12 cellular contexts compared by ENCODE assay signal in the genomic region with DNA sequence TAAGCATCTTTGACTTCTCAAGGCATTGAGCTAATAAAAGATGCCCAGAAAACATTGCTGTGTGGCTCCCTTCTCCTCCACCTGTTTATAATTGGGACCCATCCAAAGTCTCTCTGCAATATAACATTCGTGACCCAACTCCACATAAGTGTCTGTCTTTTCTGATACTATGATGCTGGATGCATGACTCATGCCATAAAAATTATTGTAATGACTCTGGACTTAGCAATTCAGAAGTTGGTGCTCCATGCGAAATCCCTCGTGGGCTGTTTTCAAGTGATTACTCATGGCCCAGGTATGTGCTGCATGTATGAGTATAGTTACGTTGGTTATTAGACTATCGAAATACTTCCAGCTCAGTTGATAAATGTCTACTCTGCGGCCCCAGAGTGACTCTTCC.
DNase-seq lines count a peak whose midpoint lies in the region; ATAC-seq lines count a peak whose summit lies in the region.
"Had no signal": no experiment of that assay in that cellular context is flagged by ENCODE, and none has a peak within 500 bp of the region (broad histone marks: within the 10 kb centered on the region; RNA-seq: fewer than 3 reads in every experiment).

No MANE protein-coding gene starts in this region.

- DNase-seq in COLO829 (ENCODE audit: low spot score) (peak; percentile 94), NCI-H226 (peak; percentile 99), dedifferentiated amniotic fluid mesenchymal stem cell (ENCODE audit: extremely low spot score) (peak; percentile 96), non-pigmented ciliary epithelial cell (ENCODE audit: low read depth) (peak; percentile 99), NCI-H1436 treated with DMSO at 0.1 percent for 48 hours (lab: John Stamatoyannopoulos, UW) (no peak), NCI-H187 (lab: John Stamatoyannopoulos, UW) (no peak)
- no peak for DNase-seq in stimulated activated CD4-positive, alpha-beta T cell treated with anti-CD3 and anti-CD28 coated beads, Interleukin-1b, Interleukin-23, amount 100 ng/mL, for 48 hours
- DNase-seq: cortex of kidney; GF-D8; SIG-M5; stimulated activated CD4-positive, alpha-beta T cell treated with anti-CD3 and anti-CD28 coated beads, Interleukin-15, amount 100 ng/mL, for 24 hours had no signal

- no peak for ATAC-seq in HG03342 (IDR thresholded peaks at IDR 0.05; ENCODE audit: unreplicated experiment)

Comparison
In these comparisons a context has a peak if more than half of its experiments do, and no peak if none do; other contexts are left out.
1. DNase-seq: peak in COLO829 (single experiment), NCI-H226 (single experiment), dedifferentiated amniotic fluid mesenchymal stem cell (single experiment) and non-pigmented ciliary epithelial cell (single experiment); none in stimulated activated CD4-positive, alpha-beta T cell treated with anti-CD3 and anti-CD28 coated beads, Interleukin-1b, Interleukin-23, amount 100 ng/mL, for 48 hours (single experiment), NCI-H1436 treated with DMSO at 0.1 percent for 48 hours (single experiment) and NCI-H187 (0 of 2).